In genomic region chr14:26290007-26290530, GRCh38 we compare ENCODE assay signal across 33 cellular contexts.
DNase-seq lines count a peak whose midpoint lies in the region; FAIRE-seq and TF ChIP-seq lines count a peak whose summit lies in the region.
"Had no signal": no experiment of that assay in that cellular context is flagged by ENCODE, and none has a peak within 500 bp of the region (broad histone marks: within the 10 kb centered on the region; RNA-seq: fewer than 3 reads in every experiment).

No MANE protein-coding gene starts in this region.

- H3K27ac Mint-ChIP-seq in activated naive CD4-positive, alpha-beta T cell treated with anti-CD3 and anti-CD28 coated beads, Interleukin-2, amount 10 ng/mL, durations not matched to agents 7 days and 5 days: no peak overlapping the region
- H3K27ac Mint-ChIP-seq: activated B cell treated with CpG ODN at 0.5 μM for 24 hours; activated naive CD8-positive, alpha-beta T cell treated with anti-CD3 and anti-CD28 coated beads, Interleukin-2, amount 10 ng/mL, durations not matched to agents 7 days and 5 days; immature natural killer cell; neural progenitor cell; progenitor cell of endocrine pancreas had no signal

- intact Hi-C loops in prostate gland (cut with DNase I): no loop called here

- H3K4me3 Mint-ChIP-seq in activated naive CD4-positive, alpha-beta T cell treated with anti-CD3 and anti-CD28 coated beads, Interleukin-2, amount 10 ng/mL, durations not matched to agents 7 days and 5 days: no peak overlapping the region
- H3K4me3 Mint-ChIP-seq: activated B cell treated with CpG ODN at 0.5 μM for 24 hours; activated naive CD8-positive, alpha-beta T cell treated with anti-CD3 and anti-CD28 coated beads, Interleukin-2, amount 10 ng/mL, durations not matched to agents 7 days and 5 days; immature natural killer cell; neural progenitor cell had no signal

- H3K4me1 Mint-ChIP-seq in activated naive CD4-positive, alpha-beta T cell treated with anti-CD3 and anti-CD28 coated beads, Interleukin-2, amount 10 ng/mL, durations not matched to agents 7 days and 5 days: no peaks in the 10 kb centered on the region
- H3K4me1 Mint-ChIP-seq: activated B cell treated with CpG ODN at 0.5 μM for 24 hours; activated naive CD8-positive, alpha-beta T cell treated with anti-CD3 and anti-CD28 coated beads, Interleukin-2, amount 10 ng/mL, durations not matched to agents 7 days and 5 days; immature natural killer cell had no signal

- FAIRE-seq in HTR-8/SVneo (lab: Jason Lieb, UNC): no peak
- FAIRE-seq: K562 had no signal

- no peaks in the 10 kb centered on the region for H3K4me1 ChIP-seq in prostate gland (replicated peaks)
- H3K4me1 ChIP-seq: BLaER1, neural progenitor cell had no signal

- TF ChIP-seq POLR2A in prostate gland (IDR thresholded peaks at IDR 0.05): no peak

- peaks cover 14% of the 10 kb centered on the region for H3K9me3 Mint-ChIP-seq in activated naive CD4-positive, alpha-beta T cell treated with anti-CD3 and anti-CD28 coated beads, Interleukin-2, amount 10 ng/mL, durations not matched to agents 7 days and 5 days
- H3K9me3 Mint-ChIP-seq: activated B cell treated with CpG ODN at 0.5 μM for 24 hours, neural progenitor cell had no signal

- H3K9me3 ChIP-seq in prostate gland: no peaks in the 10 kb centered on the region
- H3K9me3 ChIP-seq: BLaER1, esophagus squamous epithelium, tibial artery had no signal

- no peaks in the 10 kb centered on the region for H3K36me3 ChIP-seq in prostate gland
- H3K36me3 ChIP-seq: BLaER1, brain microvascular endothelial cell, esophagus squamous epithelium, neural progenitor cell, tibial artery had no signal

- CTCF ChIA-PET in activated naive CD4-positive, alpha-beta T cell treated with anti-CD3 and anti-CD28 coated beads, Interleukin-2, amount 10 ng/mL, durations not matched to agents 7 days and 5 days (lab: Charles Lee): no interaction called here

- H3K36me3 Mint-ChIP-seq in activated naive CD4-positive, alpha-beta T cell treated with anti-CD3 and anti-CD28 coated beads, Interleukin-2, amount 10 ng/mL, durations not matched to agents 7 days and 5 days: no peaks in the 10 kb centered on the region
- H3K36me3 Mint-ChIP-seq: activated naive CD8-positive, alpha-beta T cell treated with anti-CD3 and anti-CD28 coated beads, Interleukin-2, amount 10 ng/mL, durations not matched to agents 7 days and 5 days; neural progenitor cell had no signal

- peak; percentile 57 for DNase-seq in AG08395 (ENCODE audit: low spot score)
- peak; percentile 6 for DNase-seq in HTR-8/SVneo (ENCODE audit: insufficient read length, low spot score)
- DNase-seq in choroid plexus epithelial cell (ENCODE audit: low read depth): peak; percentile 36
- peak; percentile 64 for DNase-seq in kidney tubule cell (ENCODE audit: low spot score)
- DNase-seq in prostate gland (ENCODE audit: low spot score): no peak
- DNase-seq in NCI-H128 (lab: John Stamatoyannopoulos, UW; ENCODE audit: unreplicated experiment): no peak
- no peak for DNase-seq in activated naive CD4-positive, alpha-beta T cell treated with anti-CD3 and anti-CD28 coated beads, Interleukin-2, amount 10 ng/mL, durations not matched to agents 7 days and 5 days
- no peak for DNase-seq in HK-2 (ENCODE audit: unreplicated experiment)
- DNase-seq: 8988T; activated B cell treated with CpG ODN at 0.5 μM for 24 hours; activated CD4-positive, alpha-beta T cell treated with anti-CD3 and anti-CD28 coated beads, Interleukin-2, amount 50 U/mL, for 48 hours; activated CD8-positive, alpha-beta memory T cell treated with anti-CD3 and anti-CD28 coated beads, Interleukin-2, amount 50 U/mL, for 48 hours; activated naive CD8-positive, alpha-beta T cell treated with anti-CD3 and anti-CD28 coated beads, Interleukin-2, amount 10 ng/mL, durations not matched to agents 7 days and 5 days; brain microvascular endothelial cell; COR-L47; esophagus squamous epithelium; GOT3; immature natural killer cell; left ventricle myocardium superior; MV-4-11; NCI-H1694 treated with DMSO at 0.1 percent for 48 hours; NCI-H2171 treated with DMSO at 0.1 percent for 48 hours; NCI-H524 treated with DMSO at 0.1 percent for 48 hours; stimulated activated CD4-positive, alpha-beta T cell treated with anti-CD3 and anti-CD28 coated beads, Interleukin-2, amount 100 ng/mL, for 48 hours; stimulated activated naive CD8-positive, alpha-beta T cell treated with anti-CD3 and anti-CD28 coated beads, Interleukin-15, Interleukin-2, amounts not matched to agents 100 U/mL and 50 U/mL, for 24 hours; tibial artery had no signal

- TF ChIP-seq CTCF in choroid plexus epithelial cell (conservative IDR thresholded peaks at IDR 0.05; ENCODE audit: low read depth, low read length) (no peak), prostate gland (IDR thresholded peaks at IDR 0.05) (no peak)

- H3K4me3 ChIP-seq in choroid plexus epithelial cell (ENCODE audit: low read depth, low read length) (no peak overlapping the region), prostate gland (no peak overlapping the region)
- H3K4me3 ChIP-seq: BLaER1, coronary artery, esophagus squamous epithelium, hepatocyte, K562, neural progenitor cell, smooth muscle cell, tibial artery had no signal

- no peaks in the 10 kb centered on the region for H3K27me3 ChIP-seq in prostate gland (replicated peaks; ENCODE audit: insufficient read depth)
- H3K27me3 ChIP-seq: BLaER1, brain microvascular endothelial cell, esophagus squamous epithelium, hepatocyte, neural progenitor cell, tibial artery had no signal

- no peak overlapping the region for H3K27ac ChIP-seq in prostate gland
- H3K27ac ChIP-seq: BLaER1, brain microvascular endothelial cell, coronary artery, esophagus squamous epithelium, hepatocyte, neural progenitor cell, tibial artery had no signal

- WGBS in prostate gland: 60% methylated on average over 3 of the region's 3 CpGs

- H3K27me3 Mint-ChIP-seq in activated naive CD4-positive, alpha-beta T cell treated with anti-CD3 and anti-CD28 coated beads, Interleukin-2, amount 10 ng/mL, durations not matched to agents 7 days and 5 days: no peaks in the 10 kb centered on the region
- H3K27me3 Mint-ChIP-seq: activated B cell treated with CpG ODN at 0.5 μM for 24 hours; activated naive CD8-positive, alpha-beta T cell treated with anti-CD3 and anti-CD28 coated beads, Interleukin-2, amount 10 ng/mL, durations not matched to agents 7 days and 5 days; progenitor cell of endocrine pancreas had no signal

Comparison
In these comparisons a context has a peak if more than half of its experiments do, and no peak if none do; other contexts are left out.
1. DNase-seq: peak in AG08395 (single experiment), HTR-8/SVneo (single experiment), choroid plexus epithelial cell (single experiment) and kidney tubule cell (single experiment); none in prostate gland (single experiment), NCI-H128 (single experiment), activated naive CD4-positive, alpha-beta T cell treated with anti-CD3 and anti-CD28 coated beads, Interleukin-2, amount 10 ng/mL, durations not matched to agents 7 days and 5 days (single experiment) and HK-2 (single experiment).